1 cellular context compared by ENCODE assay signal in the genomic region with DNA sequence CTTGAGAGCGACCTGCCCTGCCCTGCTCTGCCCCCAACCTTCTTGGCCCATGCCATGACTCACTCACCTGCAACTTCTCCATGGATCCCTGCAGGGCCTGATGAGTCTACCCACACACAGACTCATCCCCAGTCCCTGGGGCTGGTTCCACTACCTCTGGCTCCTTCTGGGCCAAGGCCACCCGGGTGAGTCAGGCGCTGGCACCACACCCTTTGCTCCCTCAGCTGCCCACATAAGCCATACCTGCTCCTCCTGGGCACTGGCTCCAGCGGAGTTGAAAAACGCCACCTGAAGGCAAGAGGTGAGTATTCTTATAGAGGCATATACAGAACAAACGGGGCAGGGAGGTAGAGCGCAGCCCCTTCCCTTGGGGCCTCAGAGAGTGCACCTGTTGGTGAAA.
TF ChIP-seq lines count a peak whose summit lies in the region.

No MANE protein-coding gene starts in this region.

TF ChIP-seq in HCT116, 20 proteins besides CTCF, POLR2A, EP300 and RAD21 (continued from another document):
- TF ChIP-seq, protein P1, sequence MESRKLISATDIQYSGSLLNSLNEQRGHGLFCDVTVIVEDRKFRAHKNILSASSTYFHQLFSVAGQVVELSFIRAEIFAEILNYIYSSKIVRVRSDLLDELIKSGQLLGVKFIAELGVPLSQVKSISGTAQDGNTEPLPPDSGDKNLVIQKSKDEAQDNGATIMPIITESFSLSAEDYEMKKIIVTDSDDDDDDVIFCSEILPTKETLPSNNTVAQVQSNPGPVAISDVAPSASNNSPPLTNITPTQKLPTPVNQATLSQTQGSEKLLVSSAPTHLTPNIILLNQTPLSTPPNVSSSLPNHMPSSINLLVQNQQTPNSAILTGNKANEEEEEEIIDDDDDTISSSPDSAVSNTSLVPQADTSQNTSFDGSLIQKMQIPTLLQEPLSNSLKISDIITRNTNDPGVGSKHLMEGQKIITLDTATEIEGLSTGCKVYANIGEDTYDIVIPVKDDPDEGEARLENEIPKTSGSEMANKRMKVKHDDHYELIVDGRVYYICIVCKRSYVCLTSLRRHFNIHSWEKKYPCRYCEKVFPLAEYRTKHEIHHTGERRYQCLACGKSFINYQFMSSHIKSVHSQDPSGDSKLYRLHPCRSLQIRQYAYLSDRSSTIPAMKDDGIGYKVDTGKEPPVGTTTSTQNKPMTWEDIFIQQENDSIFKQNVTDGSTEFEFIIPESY (IDR thresholded peaks at IDR 0.05; ENCODE audit: extremely low read depth, insufficient replicate concordance, low read length) = no peak
- TF ChIP-seq, protein P2, sequence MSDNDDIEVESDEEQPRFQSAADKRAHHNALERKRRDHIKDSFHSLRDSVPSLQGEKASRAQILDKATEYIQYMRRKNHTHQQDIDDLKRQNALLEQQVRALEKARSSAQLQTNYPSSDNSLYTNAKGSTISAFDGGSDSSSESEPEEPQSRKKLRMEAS (IDR thresholded peaks at IDR 0.05) = no peak
- TF ChIP-seq TCF7L2 (IDR thresholded peaks at IDR 0.05; ENCODE audit: borderline replicate concordance, extremely low read depth, insufficient read depth, insufficient read length) (no peak), ZFX (IDR thresholded peaks at IDR 0.05) (no peak), ELF1 (IDR thresholded peaks at IDR 0.05; ENCODE audit: borderline replicate concordance, low read depth) (no peak), FOSL1 (IDR thresholded peaks at IDR 0.05; ENCODE audit: low read depth) (peak; percentile 68), JUND (IDR thresholded peaks at IDR 0.05) (peak; percentile 60), SRF (IDR thresholded peaks at IDR 0.05; ENCODE audit: low read depth) (no peak), ZNF274 (IDR thresholded peaks at IDR 0.05; ENCODE audit: low read depth, low read length) (no peak), EZH2phosphoT487 (IDR thresholded peaks at IDR 0.05; ENCODE audit: borderline replicate concordance) (no peak), YY1 (IDR thresholded peaks at IDR 0.05; ENCODE audit: extremely low read depth, insufficient replicate concordance, low read depth, low read length) (no peak), SIN3A (IDR thresholded peaks at IDR 0.05; ENCODE audit: low read depth) (no peak), EZH2 (IDR thresholded peaks at IDR 0.05) (no peak)
- TF ChIP-seq, protein P3, sequence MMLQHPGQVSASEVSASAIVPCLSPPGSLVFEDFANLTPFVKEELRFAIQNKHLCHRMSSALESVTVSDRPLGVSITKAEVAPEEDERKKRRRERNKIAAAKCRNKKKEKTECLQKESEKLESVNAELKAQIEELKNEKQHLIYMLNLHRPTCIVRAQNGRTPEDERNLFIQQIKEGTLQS (IDR thresholded peaks at IDR 0.05) = no peak
